In the genomic region with DNA sequence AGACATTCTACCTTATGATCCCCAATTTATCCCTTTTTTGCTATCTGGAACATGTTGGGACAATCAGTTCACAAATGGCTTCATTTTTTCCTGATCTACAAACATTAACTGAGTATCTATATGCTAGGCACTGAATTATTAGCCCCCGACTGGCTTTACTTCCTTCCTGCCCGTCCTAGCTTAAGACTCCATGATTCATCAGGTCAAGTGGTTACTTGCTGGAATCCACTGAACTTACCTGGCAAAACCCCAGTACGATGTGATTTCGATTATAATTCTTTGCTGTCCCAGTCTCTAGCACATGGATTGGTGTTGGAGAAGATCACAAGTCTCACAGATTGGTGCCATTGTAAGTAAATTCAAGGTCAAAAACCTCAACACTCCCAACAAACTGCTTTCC, we compare ENCODE assay signal across 15 cellular contexts.
A peak's percentile ranks its signal among the peaks of the same experiment; 100 is the strongest.
DNase-seq lines count a peak whose midpoint lies in the region; ATAC-seq, FAIRE-seq and TF ChIP-seq lines count a peak whose summit lies in the region.
"Had no signal": no experiment of that assay in that cellular context is flagged by ENCODE, and none has a peak within 500 bp of the region (broad histone marks: within the 10 kb centered on the region; RNA-seq: fewer than 3 reads in every experiment).

No MANE protein-coding gene starts in this region.

- no peak overlapping the region for H3K27ac ChIP-seq in epithelial cell of prostate
- no peak overlapping the region for H3K27ac ChIP-seq in upper lobe of right lung
- H3K27ac ChIP-seq: A549, HL-60 had no signal

- FAIRE-seq in bronchial epithelial cell (lab: Jason Lieb, UNC), result no peak
- FAIRE-seq: A549 had no signal

- CTCF ChIA-PET in WTC11 (lab: Charles Lee), result no interaction called here

- H3K9me3 ChIP-seq in upper lobe of right lung, result no peaks in the 10 kb centered on the region
- H3K9me3 ChIP-seq: A549 had no signal

- H3K4me1 Mint-ChIP-seq in WTC11, result peaks cover 12% of the 10 kb centered on the region
- H3K4me1 Mint-ChIP-seq: CD14-positive monocyte; CD8-positive, alpha-beta memory T cell had no signal

- no peaks in the 10 kb centered on the region for H3K4me1 ChIP-seq in upper lobe of right lung
- H3K4me1 ChIP-seq: A549 had no signal

- peaks cover 26% of the 10 kb centered on the region for H3K36me3 Mint-ChIP-seq in WTC11

- no peak overlapping the region for H3K4me3 Mint-ChIP-seq in WTC11
- H3K4me3 Mint-ChIP-seq: CD14-positive monocyte; CD8-positive, alpha-beta memory T cell had no signal

- TF ChIP-seq CTCF in bronchial epithelial cell (IDR thresholded peaks at IDR 0.05; ENCODE audit: insufficient read depth, low read length, severe bottlenecking), result no peak
- TF ChIP-seq CTCF in upper lobe of right lung (IDR thresholded peaks at IDR 0.05), result no peak
- TF ChIP-seq CTCF in WTC11 (IDR thresholded peaks at IDR 0.05), result no peak

- H3K27ac Mint-ChIP-seq in WTC11, result no peak overlapping the region; the same call in 1 of the 2 replicates

- ATAC-seq in GM21360 (IDR thresholded peaks at IDR 0.05; ENCODE audit: unreplicated experiment), result no peak
- no peak for ATAC-seq in upper lobe of right lung
- no peak for ATAC-seq in WTC11
- ATAC-seq: A549, HCT116 had no signal

- POLR2A ChIA-PET in WTC11 (lab: Charles Lee), result no interaction called here

- no peaks in the 10 kb centered on the region for H3K27me3 ChIP-seq in bronchial epithelial cell (ENCODE audit: control insufficient read depth, insufficient read depth, low read length)
- no peaks in the 10 kb centered on the region for H3K27me3 ChIP-seq in upper lobe of right lung

- intact Hi-C loops in upper lobe of right lung (cut with DNase I), result no loop called here

- H3K36me3 ChIP-seq in bronchial epithelial cell (ENCODE audit: control insufficient read depth, insufficient read depth, low read length) (peaks cover 2% of the 10 kb centered on the region), upper lobe of right lung (peaks cover 48% of the 10 kb centered on the region)

- no peaks in the 10 kb centered on the region for H3K27me3 Mint-ChIP-seq in WTC11 (ENCODE audit: low read depth)
- H3K27me3 Mint-ChIP-seq: CD8-positive, alpha-beta memory T cell had no signal

- H3K9me3 Mint-ChIP-seq in WTC11, result peaks cover 3% of the 10 kb centered on the region; the same call in 1 of the 2 replicates
- H3K9me3 Mint-ChIP-seq: CD14-positive monocyte; CD8-positive, alpha-beta memory T cell had no signal

- peak; percentile 57 for DNase-seq in HPDE6-E6E7 (ENCODE audit: extremely low spot score)
- peak; percentile 15 for DNase-seq in M059J (ENCODE audit: low read depth)
- DNase-seq in bronchial epithelial cell (ENCODE audit: low read depth), result peak; percentile 78
- peak; percentile 6 for DNase-seq in epithelial cell of prostate (ENCODE audit: low read depth, low spot score)
- no peak for DNase-seq in upper lobe of right lung
- no peak for DNase-seq in WTC11 (ENCODE audit: low spot score)
- no peak for DNase-seq in NCI-H82 treated with DMSO at 0.1 percent for 48 hours (lab: John Stamatoyannopoulos, UW; ENCODE audit: unreplicated experiment)
- DNase-seq: CD8-positive, alpha-beta memory T cell; DMS53; IMR-90 had no signal

- H3K4me3 ChIP-seq in bronchial epithelial cell (ENCODE audit: low read depth, low read length) (no peak overlapping the region), upper lobe of right lung (no peak overlapping the region)
- H3K4me3 ChIP-seq: A549 had no signal

TF ChIP-seq in WTC11, 78 proteins besides CTCF, POLR2A, EP300 and RAD21:
- TF ChIP-seq, protein P1, sequence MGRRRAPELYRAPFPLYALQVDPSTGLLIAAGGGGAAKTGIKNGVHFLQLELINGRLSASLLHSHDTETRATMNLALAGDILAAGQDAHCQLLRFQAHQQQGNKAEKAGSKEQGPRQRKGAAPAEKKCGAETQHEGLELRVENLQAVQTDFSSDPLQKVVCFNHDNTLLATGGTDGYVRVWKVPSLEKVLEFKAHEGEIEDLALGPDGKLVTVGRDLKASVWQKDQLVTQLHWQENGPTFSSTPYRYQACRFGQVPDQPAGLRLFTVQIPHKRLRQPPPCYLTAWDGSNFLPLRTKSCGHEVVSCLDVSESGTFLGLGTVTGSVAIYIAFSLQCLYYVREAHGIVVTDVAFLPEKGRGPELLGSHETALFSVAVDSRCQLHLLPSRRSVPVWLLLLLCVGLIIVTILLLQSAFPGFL (CRISPR knock-in tag; IDR thresholded peaks at IDR 0.05; ENCODE audit: borderline replicate concordance), result no peak
- no peak for TF ChIP-seq ELF4 (CRISPR knock-in tag; IDR thresholded peaks at IDR 0.05; ENCODE audit: low read depth)
- TF ChIP-seq NFYB (CRISPR knock-in tag; conservative IDR thresholded peaks at IDR 0.05; ENCODE audit: low read depth), result no peak
- TF ChIP-seq, protein P2, sequence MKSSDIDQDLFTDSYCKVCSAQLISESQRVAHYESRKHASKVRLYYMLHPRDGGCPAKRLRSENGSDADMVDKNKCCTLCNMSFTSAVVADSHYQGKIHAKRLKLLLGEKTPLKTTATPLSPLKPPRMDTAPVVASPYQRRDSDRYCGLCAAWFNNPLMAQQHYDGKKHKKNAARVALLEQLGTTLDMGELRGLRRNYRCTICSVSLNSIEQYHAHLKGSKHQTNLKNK (CRISPR knock-in tag; IDR thresholded peaks at IDR 0.05), result no peak
- no peak for TF ChIP-seq NFATC4 (CRISPR knock-in tag; IDR thresholded peaks at IDR 0.05)
- TF ChIP-seq PRRX2 (CRISPR knock-in tag; IDR thresholded peaks at IDR 0.05), result no peak
- TF ChIP-seq EMX1 (CRISPR knock-in tag; IDR thresholded peaks at IDR 0.05), result no peak
- TF ChIP-seq, protein P3, sequence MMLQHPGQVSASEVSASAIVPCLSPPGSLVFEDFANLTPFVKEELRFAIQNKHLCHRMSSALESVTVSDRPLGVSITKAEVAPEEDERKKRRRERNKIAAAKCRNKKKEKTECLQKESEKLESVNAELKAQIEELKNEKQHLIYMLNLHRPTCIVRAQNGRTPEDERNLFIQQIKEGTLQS (CRISPR knock-in tag; conservative IDR thresholded peaks at IDR 0.05), result no peak
- no peak for TF ChIP-seq FOXK1 (CRISPR knock-in tag; IDR thresholded peaks at IDR 0.05)
- no peak for TF ChIP-seq ZNF121 (CRISPR knock-in tag; IDR thresholded peaks at IDR 0.05)
- TF ChIP-seq, protein P4, sequence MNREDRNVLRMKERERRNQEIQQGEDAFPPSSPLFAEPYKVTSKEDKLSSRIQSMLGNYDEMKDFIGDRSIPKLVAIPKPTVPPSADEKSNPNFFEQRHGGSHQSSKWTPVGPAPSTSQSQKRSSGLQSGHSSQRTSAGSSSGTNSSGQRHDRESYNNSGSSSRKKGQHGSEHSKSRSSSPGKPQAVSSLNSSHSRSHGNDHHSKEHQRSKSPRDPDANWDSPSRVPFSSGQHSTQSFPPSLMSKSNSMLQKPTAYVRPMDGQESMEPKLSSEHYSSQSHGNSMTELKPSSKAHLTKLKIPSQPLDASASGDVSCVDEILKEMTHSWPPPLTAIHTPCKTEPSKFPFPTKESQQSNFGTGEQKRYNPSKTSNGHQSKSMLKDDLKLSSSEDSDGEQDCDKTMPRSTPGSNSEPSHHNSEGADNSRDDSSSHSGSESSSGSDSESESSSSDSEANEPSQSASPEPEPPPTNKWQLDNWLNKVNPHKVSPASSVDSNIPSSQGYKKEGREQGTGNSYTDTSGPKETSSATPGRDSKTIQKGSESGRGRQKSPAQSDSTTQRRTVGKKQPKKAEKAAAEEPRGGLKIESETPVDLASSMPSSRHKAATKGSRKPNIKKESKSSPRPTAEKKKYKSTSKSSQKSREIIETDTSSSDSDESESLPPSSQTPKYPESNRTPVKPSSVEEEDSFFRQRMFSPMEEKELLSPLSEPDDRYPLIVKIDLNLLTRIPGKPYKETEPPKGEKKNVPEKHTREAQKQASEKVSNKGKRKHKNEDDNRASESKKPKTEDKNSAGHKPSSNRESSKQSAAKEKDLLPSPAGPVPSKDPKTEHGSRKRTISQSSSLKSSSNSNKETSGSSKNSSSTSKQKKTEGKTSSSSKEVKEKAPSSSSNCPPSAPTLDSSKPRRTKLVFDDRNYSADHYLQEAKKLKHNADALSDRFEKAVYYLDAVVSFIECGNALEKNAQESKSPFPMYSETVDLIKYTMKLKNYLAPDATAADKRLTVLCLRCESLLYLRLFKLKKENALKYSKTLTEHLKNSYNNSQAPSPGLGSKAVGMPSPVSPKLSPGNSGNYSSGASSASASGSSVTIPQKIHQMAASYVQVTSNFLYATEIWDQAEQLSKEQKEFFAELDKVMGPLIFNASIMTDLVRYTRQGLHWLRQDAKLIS (CRISPR knock-in tag; IDR thresholded peaks at IDR 0.05; ENCODE audit: borderline replicate concordance), result no peak
- no peak for TF ChIP-seq ZNF232 (CRISPR knock-in tag; IDR thresholded peaks at IDR 0.05)
- TF ChIP-seq SP1 (CRISPR knock-in tag; conservative IDR thresholded peaks at IDR 0.05), result no peak
- TF ChIP-seq TEAD4 (CRISPR knock-in tag; IDR thresholded peaks at IDR 0.05), result no peak
- no peak for TF ChIP-seq TCF7 (CRISPR knock-in tag; IDR thresholded peaks at IDR 0.05; ENCODE audit: low read depth)
- no peak for TF ChIP-seq ZNF423 (CRISPR knock-in tag; IDR thresholded peaks at IDR 0.05)
- TF ChIP-seq, protein P5, sequence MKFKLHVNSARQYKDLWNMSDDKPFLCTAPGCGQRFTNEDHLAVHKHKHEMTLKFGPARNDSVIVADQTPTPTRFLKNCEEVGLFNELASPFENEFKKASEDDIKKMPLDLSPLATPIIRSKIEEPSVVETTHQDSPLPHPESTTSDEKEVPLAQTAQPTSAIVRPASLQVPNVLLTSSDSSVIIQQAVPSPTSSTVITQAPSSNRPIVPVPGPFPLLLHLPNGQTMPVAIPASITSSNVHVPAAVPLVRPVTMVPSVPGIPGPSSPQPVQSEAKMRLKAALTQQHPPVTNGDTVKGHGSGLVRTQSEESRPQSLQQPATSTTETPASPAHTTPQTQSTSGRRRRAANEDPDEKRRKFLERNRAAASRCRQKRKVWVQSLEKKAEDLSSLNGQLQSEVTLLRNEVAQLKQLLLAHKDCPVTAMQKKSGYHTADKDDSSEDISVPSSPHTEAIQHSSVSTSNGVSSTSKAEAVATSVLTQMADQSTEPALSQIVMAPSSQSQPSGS (CRISPR knock-in tag; IDR thresholded peaks at IDR 0.05; ENCODE audit: borderline replicate concordance, low read depth), result no peak
- no peak for TF ChIP-seq CBFB (CRISPR knock-in tag; IDR thresholded peaks at IDR 0.05; ENCODE audit: low read depth)

Comparison
In these comparisons a context has a peak if more than half of its experiments do, and no peak if none do; other contexts are left out.
1. DNase-seq: peak in HPDE6-E6E7 (single experiment), M059J (single experiment), bronchial epithelial cell (single experiment) and epithelial cell of prostate (single experiment); none in upper lobe of right lung (single experiment), WTC11 (single experiment) and NCI-H82 treated with DMSO at 0.1 percent for 48 hours (single experiment).